ENCODE assay signal across 22 cellular contexts in genomic region chr17:46877466-46877865, GRCh38. TPM values are rescaled to one million over a fixed set of nuclear protein-coding genes. Genes with fewer than 3 reads are reported as not detected.
A peak's percentile ranks its signal among the peaks of the same experiment; 100 is the strongest.
DNase-seq lines count a peak whose midpoint lies in the region; ATAC-seq lines count a peak whose summit lies in the region.
"Had no signal": no experiment of that assay in that cellular context is flagged by ENCODE, and none has a peak within 500 bp of the region (broad histone marks: within the 10 kb centered on the region; RNA-seq: fewer than 3 reads in every experiment).

No MANE protein-coding gene starts in this region.

- POLR2A ChIA-PET in activated CD8-positive, alpha-beta T cell treated with anti-CD3 and anti-CD28 coated beads, Interleukin-2, amount 10 ng/mL, durations not matched to agents 7 days and 5 days (lab: Charles Lee), result no interaction called here

- CTCF ChIA-PET in activated CD8-positive, alpha-beta T cell treated with anti-CD3 and anti-CD28 coated beads, Interleukin-2, amount 10 ng/mL, durations not matched to agents 7 days and 5 days (lab: Charles Lee), result interaction anchor here (1.5 kb wide), 1 partner anchor 24 kb away, joined by 3 read pairs; no protein-coding TSS in a partner anchor

- H3K27me3 ChIP-seq in BLaER1 (no peaks in the 10 kb centered on the region), muscle layer of duodenum (ENCODE audit: low read depth, low read length) (no peaks in the 10 kb centered on the region)

- H3K9me3 Mint-ChIP-seq in activated CD8-positive, alpha-beta T cell treated with anti-CD3 and anti-CD28 coated beads, Interleukin-2, amount 10 ng/mL, durations not matched to agents 7 days and 5 days (ENCODE audit: insufficient read depth), result no peaks in the 10 kb centered on the region
- H3K9me3 Mint-ChIP-seq: activated CD4-positive, alpha-beta T cell treated with anti-CD3 and anti-CD28 coated beads, Interleukin-2, amount 10 ng/mL, durations not matched to agents 7 days and 5 days; nephron had no signal

- H3K4me3 ChIP-seq in BLaER1, result no peak overlapping the region
- H3K4me3 ChIP-seq in muscle layer of duodenum (ENCODE audit: low read depth in 1 of 2, low read length in 2 of 2), result no peak overlapping the region
- H3K4me3 ChIP-seq: tibial artery had no signal

- H3K4me1 Mint-ChIP-seq in activated CD8-positive, alpha-beta T cell treated with anti-CD3 and anti-CD28 coated beads, Interleukin-2, amount 10 ng/mL, durations not matched to agents 7 days and 5 days (ENCODE audit: low read depth), result peaks cover 9% of the 10 kb centered on the region
- H3K4me1 Mint-ChIP-seq: activated CD4-positive, alpha-beta T cell treated with anti-CD3 and anti-CD28 coated beads, Interleukin-2, amount 10 ng/mL, durations not matched to agents 7 days and 5 days; nephron had no signal

- H3K36me3 ChIP-seq in BLaER1 (no peaks in the 10 kb centered on the region), muscle layer of duodenum (ENCODE audit: control insufficient read depth in 1 of 2, insufficient read depth in 2 of 2, low read length in 2 of 2) (no peaks in the 10 kb centered on the region)
- H3K36me3 ChIP-seq: tibial artery had no signal

- H3K27ac ChIP-seq in BLaER1 (no peak overlapping the region), muscle layer of duodenum (ENCODE audit: low read length) (peak overlapping the region; percentile 8)
- H3K27ac ChIP-seq: epithelial cell of prostate, tibial artery had no signal

- H3K36me3 Mint-ChIP-seq in activated CD8-positive, alpha-beta T cell treated with anti-CD3 and anti-CD28 coated beads, Interleukin-2, amount 10 ng/mL, durations not matched to agents 7 days and 5 days (ENCODE audit: low read depth), result no peaks in the 10 kb centered on the region

- peak; percentile 36 for ATAC-seq in activated CD8-positive, alpha-beta T cell treated with anti-CD3 and anti-CD28 coated beads, Interleukin-2, amount 10 ng/mL, durations not matched to agents 7 days and 5 days

- in situ Hi-C loops in KBM-7 (cut with MboI; ENCODE audit: low pct_unique_long_range_greater_than_20kb, low sequenced_read_pairs), result no loop called here

- peak; percentile 20 for DNase-seq in CD1c-positive myeloid dendritic cell (ENCODE audit: extremely low spot score)
- peak; percentile 50 for DNase-seq in activated CD8-positive, alpha-beta T cell treated with anti-CD3 and anti-CD28 coated beads, Interleukin-2, amount 10 ng/mL, durations not matched to agents 7 days and 5 days
- DNase-seq in KBM-7, result no peak
- no peak for DNase-seq in anterior cingulate cortex (lab: John Stamatoyannopoulos, UW)
- DNase-seq in activated CD4-positive, CD25-positive, alpha-beta regulatory T cell treated with anti-CD3 and anti-CD28 coated beads, Interleukin-2, amount 50 U/mL, for 72 hours, result no peak
- DNase-seq in activated gamma-delta T cell treated with Interleukin-2 at 50 U/mL for 16 hours, result no peak
- DNase-seq: activated CD4-positive, alpha-beta T cell treated with anti-CD3 and anti-CD28 coated beads, Interleukin-2, amount 10 ng/mL, durations not matched to agents 7 days and 5 days; foreskin melanocyte; KG1; mesendoderm; NCI-H1048; NCI-H2081; NCI-H510A; stimulated activated CD4-positive, alpha-beta T cell treated with anti-CD3 and anti-CD28 coated beads, Interleukin-12 subunit alpha, Interleukin-12 subunit beta, amount 100 ng/mL, for 4 hours had no signal

- H3K4me1 ChIP-seq in BLaER1 (peaks cover 53% of the 10 kb centered on the region), muscle layer of duodenum (ENCODE audit: control insufficient read depth in 1 of 2, insufficient read depth in 2 of 2, low read length in 2 of 2) (peaks cover 0 to 7% of the 10 kb centered on the region in 2 donors)
- H3K4me1 ChIP-seq: tibial artery had no signal

- H3K27me3 Mint-ChIP-seq in activated CD8-positive, alpha-beta T cell treated with anti-CD3 and anti-CD28 coated beads, Interleukin-2, amount 10 ng/mL, durations not matched to agents 7 days and 5 days (ENCODE audit: low read depth), result no peaks in the 10 kb centered on the region
- H3K27me3 Mint-ChIP-seq: activated CD4-positive, alpha-beta T cell treated with anti-CD3 and anti-CD28 coated beads, Interleukin-2, amount 10 ng/mL, durations not matched to agents 7 days and 5 days had no signal

- 0 out of 2 replicates have a peak overlapping the region, but pooled peaks have one; percentile 2 for H3K9ac ChIP-seq in BLaER1

- H3K4me2 ChIP-seq in BLaER1, result peak overlapping the region; percentile 63

- peak overlapping the region; percentile 6 for H3K27ac Mint-ChIP-seq in activated CD8-positive, alpha-beta T cell treated with anti-CD3 and anti-CD28 coated beads, Interleukin-2, amount 10 ng/mL, durations not matched to agents 7 days and 5 days
- H3K27ac Mint-ChIP-seq: activated CD4-positive, alpha-beta T cell treated with anti-CD3 and anti-CD28 coated beads, Interleukin-2, amount 10 ng/mL, durations not matched to agents 7 days and 5 days; nephron; progenitor cell of endocrine pancreas had no signal

- no peaks in the 10 kb centered on the region for H4K20me1 ChIP-seq in BLaER1

- H3K9me3 ChIP-seq in BLaER1 (no peaks in the 10 kb centered on the region), muscle layer of duodenum (ENCODE audit: control insufficient read depth in 1 of 2, low read length in 2 of 2) (no peaks in the 10 kb centered on the region)
- H3K9me3 ChIP-seq: tibial artery had no signal

- H3K4me3 Mint-ChIP-seq in activated CD8-positive, alpha-beta T cell treated with anti-CD3 and anti-CD28 coated beads, Interleukin-2, amount 10 ng/mL, durations not matched to agents 7 days and 5 days, result no peak overlapping the region
- H3K4me3 Mint-ChIP-seq: activated CD4-positive, alpha-beta T cell treated with anti-CD3 and anti-CD28 coated beads, Interleukin-2, amount 10 ng/mL, durations not matched to agents 7 days and 5 days; nephron had no signal

RNA-seq across cellular contexts. Expression of gene WNT9B, which starts 26.1 kb away (rescaled TPM):
- not detected for total RNA-seq in activated CD8-positive, alpha-beta T cell treated with anti-CD3 and anti-CD28 coated beads, Interleukin-2, amount 10 ng/mL, durations not matched to agents 7 days and 5 days
- total RNA-seq: activated CD4-positive, alpha-beta T cell treated with anti-CD3 and anti-CD28 coated beads, Interleukin-2, amount 10 ng/mL, durations not matched to agents 7 days and 5 days; dermis microvascular lymphatic vessel endothelial cell; kidney epithelial cell had no signal

RNA-seq across cellular contexts. Expression of gene GOSR2, which starts 45.5 kb away (rescaled TPM):
- 10 to 100 TPM; 50.6 to 51.5 TPM for total RNA-seq in activated CD8-positive, alpha-beta T cell treated with anti-CD3 and anti-CD28 coated beads, Interleukin-2, amount 10 ng/mL, durations not matched to agents 7 days and 5 days

RNA-seq across cellular contexts. Expression of gene WNT3, which starts 59.0 kb away (rescaled TPM):
- not detected for total RNA-seq in activated CD8-positive, alpha-beta T cell treated with anti-CD3 and anti-CD28 coated beads, Interleukin-2, amount 10 ng/mL, durations not matched to agents 7 days and 5 days
- total RNA-seq: activated CD4-positive, alpha-beta T cell treated with anti-CD3 and anti-CD28 coated beads, Interleukin-2, amount 10 ng/mL, durations not matched to agents 7 days and 5 days had no signal

Comparison
In these comparisons a context has a peak if more than half of its experiments do, and no peak if none do; other contexts are left out.
1. DNase-seq: peak in CD1c-positive myeloid dendritic cell (single experiment) and activated CD8-positive, alpha-beta T cell treated with anti-CD3 and anti-CD28 coated beads, Interleukin-2, amount 10 ng/mL, durations not matched to agents 7 days and 5 days (single experiment); none in KBM-7 (single experiment), anterior cingulate cortex (0 of 58), activated CD4-positive, CD25-positive, alpha-beta regulatory T cell treated with anti-CD3 and anti-CD28 coated beads, Interleukin-2, amount 50 U/mL, for 72 hours (single experiment) and activated gamma-delta T cell treated with Interleukin-2 at 50 U/mL for 16 hours (single experiment).